Comparison of ENCODE assay signal across 25 cellular contexts in the genomic region with DNA sequence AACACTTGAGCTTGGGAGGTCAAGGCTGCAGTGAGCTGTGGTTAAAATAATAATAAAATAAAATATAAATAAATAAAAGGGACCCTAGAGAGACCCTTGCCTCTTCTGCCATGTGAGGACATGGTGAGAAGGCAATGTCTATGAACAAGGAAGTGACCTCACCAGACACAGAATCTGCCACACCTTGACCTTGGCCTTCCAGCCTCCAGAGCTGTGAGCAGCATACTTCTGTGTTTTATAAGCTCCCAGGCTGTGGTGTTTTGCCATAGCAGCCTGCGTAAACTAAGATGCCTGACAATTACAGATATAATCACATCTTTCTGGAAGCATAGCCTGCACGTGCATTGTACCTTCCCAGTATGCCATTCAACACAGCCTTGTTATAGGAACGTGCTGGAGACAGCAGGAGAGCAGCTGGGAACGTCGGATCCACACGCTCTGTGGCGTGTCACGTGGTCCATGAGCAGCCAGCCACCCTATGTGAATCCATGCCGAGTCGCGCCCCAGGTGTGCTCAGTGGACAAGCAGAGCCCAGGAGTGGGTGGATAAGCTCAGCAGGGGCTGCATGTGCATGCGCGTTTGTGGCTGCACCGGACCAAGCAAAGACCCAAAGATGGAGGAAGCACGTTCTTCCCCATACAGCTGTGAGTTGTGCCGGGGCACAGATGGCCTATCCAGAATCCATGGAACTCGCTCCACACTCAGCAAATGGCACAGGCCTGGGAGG. TPM values are rescaled to one million over a fixed set of nuclear protein-coding genes. Genes with fewer than 3 reads are reported as not detected.
A peak's percentile ranks its signal among the peaks of the same experiment; 100 is the strongest.
DNase-seq lines count a peak whose midpoint lies in the region; ATAC-seq and TF ChIP-seq lines count a peak whose summit lies in the region.
"Had no signal": no experiment of that assay in that cellular context is flagged by ENCODE, and none has a peak within 500 bp of the region (broad histone marks: within the 10 kb centered on the region; RNA-seq: fewer than 3 reads in every experiment).

No MANE protein-coding gene starts in this region.

- peaks cover 2% of the 10 kb centered on the region for H3K4me1 ChIP-seq in lower lobe of right lung
- H3K4me1 ChIP-seq: A549 had no signal

- H3K9me3 Mint-ChIP-seq in chondrocyte (ENCODE audit: low read depth), result peaks cover 4% of the 10 kb centered on the region
- H3K9me3 Mint-ChIP-seq in MCF 10A (ENCODE audit: unreplicated experiment), result peaks cover 6% of the 10 kb centered on the region
- H3K9me3 Mint-ChIP-seq: CD4-positive, alpha-beta T cell had no signal

- H3K27me3 Mint-ChIP-seq in chondrocyte (ENCODE audit: low read depth) (no peaks in the 10 kb centered on the region), MCF 10A (ENCODE audit: insufficient read depth, unreplicated experiment) (no peaks in the 10 kb centered on the region)
- H3K27me3 Mint-ChIP-seq: CD4-positive, alpha-beta T cell had no signal

- BruUV-seq in MCF 10A (replicated peaks; lab: Mats Ljungman, UMichigan), result no TSS peak

- H3K9me3 ChIP-seq in lower lobe of right lung, result no peaks in the 10 kb centered on the region

- TF ChIP-seq CTCF in chondrocyte (IDR thresholded peaks at IDR 0.05) (no peak), lower lobe of right lung (IDR thresholded peaks at IDR 0.05) (no peak), MCF 10A (IDR thresholded peaks at IDR 0.05; ENCODE audit: unreplicated experiment) (no peak)

- intact Hi-C loops in left ventricle myocardium superior (cut with micrococcal nuclease), result no loop called here
- intact Hi-C loops in cardiac septum (cut with DNase I), result no loop called here
- intact Hi-C loops in lower lobe of right lung (cut with DNase I), result loop anchor here (10.0 kb wide), 1 partner anchor 165 kb away; no protein-coding TSS in a partner anchor
- intact Hi-C loops in MCF 10A (cut with micrococcal nuclease), result no loop called here

- peak; percentile 16 for DNase-seq in left ventricle myocardium superior
- DNase-seq in cardiac septum (ENCODE audit: low spot score), result no peak
- DNase-seq in chondrocyte (ENCODE audit: low spot score), result peak; percentile 73
- peak; percentile 32 for DNase-seq in lower lobe of right lung
- no peak for DNase-seq in NCI-H446 treated with DMSO at 0.1 percent for 48 hours (lab: John Stamatoyannopoulos, UW)
- DNase-seq in ecto neural progenitor cell (ENCODE audit: low spot score), result no peak
- DNase-seq in A172 (ENCODE audit: low spot score), result no peak
- no peak for DNase-seq in MCF 10A (ENCODE audit: unreplicated experiment)
- DNase-seq: CD4-positive, alpha-beta T cell; COR-L47; DMS 273 treated with DMSO at 0.1 percent for 48 hours; DMS79 treated with DMSO at 0.1 percent for 48 hours; H7; HFFc6; KBM-7; NCI-H1092 treated with DMSO at 0.1 percent for 48 hours; NCI-H1436 treated with DMSO at 0.1 percent for 48 hours; NCI-H1930; NCI-H2227 treated with DMSO at 0.1 percent for 48 hours; NCI-H524 treated with DMSO at 0.1 percent for 48 hours had no signal

- peaks cover 7% of the 10 kb centered on the region for H3K4me1 Mint-ChIP-seq in chondrocyte (ENCODE audit: low read depth)
- peaks cover 6% of the 10 kb centered on the region for H3K4me1 Mint-ChIP-seq in MCF 10A (ENCODE audit: insufficient read depth, unreplicated experiment)
- H3K4me1 Mint-ChIP-seq: B cell had no signal

- POLR2A ChIA-PET in MCF 10A (lab: Yijun Ruan, JAX), result interaction anchor here (0.9 kb wide), 2 partner anchors 16 to 18 kb away, joined by 3 read pairs; a partner anchor contains a TSS

- ATAC-seq in left ventricle myocardium superior (no peak), lower lobe of right lung (no peak)
- ATAC-seq: A549, GM12878 had no signal

- H3K36me3 ChIP-seq in lower lobe of right lung, result no peaks in the 10 kb centered on the region

- no peak overlapping the region for H3K27ac Mint-ChIP-seq in chondrocyte (ENCODE audit: unreplicated experiment)
- no peak overlapping the region for H3K27ac Mint-ChIP-seq in MCF 10A (ENCODE audit: low read depth, unreplicated experiment)
- H3K27ac Mint-ChIP-seq: B cell; CD4-positive, alpha-beta T cell; HFFc6 had no signal

- no peak overlapping the region for H3K4me3 ChIP-seq in lower lobe of right lung
- H3K4me3 ChIP-seq: A549, GM12878 had no signal

- H3K4me3 Mint-ChIP-seq in chondrocyte (ENCODE audit: unreplicated experiment), result no peak overlapping the region
- H3K4me3 Mint-ChIP-seq in MCF 10A (ENCODE audit: unreplicated experiment), result no peak overlapping the region
- H3K4me3 Mint-ChIP-seq: B cell; CD4-positive, alpha-beta T cell; HFFc6 had no signal

- H3K36me3 Mint-ChIP-seq in chondrocyte (ENCODE audit: low read depth) (peaks cover 2% of the 10 kb centered on the region), MCF 10A (ENCODE audit: insufficient read depth, unreplicated experiment) (no peaks in the 10 kb centered on the region)

- H3K27me3 ChIP-seq in lower lobe of right lung (ENCODE audit: low read depth), result no peaks in the 10 kb centered on the region

- CTCF ChIA-PET in MCF 10A (lab: Yijun Ruan, JAX), result interaction anchor here (0.5 to 1.4 kb wide), 4 partner anchors 16 to 194 kb away, joined by 3 to 8 read pairs (median 5); no protein-coding TSS in a partner anchor

- no peak overlapping the region for H3K27ac ChIP-seq in lower lobe of right lung
- H3K27ac ChIP-seq: A549 had no signal

RNA-seq across cellular contexts. Expression of a gene that starts 17.8 kb away (rescaled TPM):
- total RNA-seq in left ventricle myocardium superior (2.5 TPM), cardiac septum (6.5 TPM), chondrocyte (2.5 to 4.2 TPM (median 2.7 TPM) in 3 replicates), lower lobe of right lung (7.0 TPM), MCF 10A (2022) (2.6 and 6.6 TPM in 2 replicates)
- 23.7 and 25.8 TPM in 2 replicates for total RNA-seq in A172 (2014; rRNA removed; shearing (Covaris generic))
- total RNA-seq: B cell; CD4-positive, alpha-beta T cell; GM12878; OCI-LY7; SK-MEL-5 had no signal

Comparison
In these comparisons a context has a peak if more than half of its experiments do, and no peak if none do; other contexts are left out.
1. DNase-seq: peak in left ventricle myocardium superior (single experiment), chondrocyte (single experiment) and lower lobe of right lung (single experiment); none in cardiac septum (single experiment), NCI-H446 treated with DMSO at 0.1 percent for 48 hours (single experiment), ecto neural progenitor cell (single experiment), A172 (single experiment) and MCF 10A (single experiment).